Comparison of ENCODE assay signal across 8 cellular contexts in genomic region chr20:47620808-47621805, GRCh38.
DNase-seq lines count a peak whose midpoint lies in the region; ATAC-seq, FAIRE-seq and TF ChIP-seq lines count a peak whose summit lies in the region.

No MANE protein-coding gene starts in this region.

- in situ Hi-C loops in ACHN (cut with HindIII; ENCODE audit: low pct_ligation_motif_present, low pct_unique_long_range_greater_than_20kb, low sequenced_read_pairs) = no loop called here
- in situ Hi-C loops in G401 (cut with HindIII; ENCODE audit: low sequenced_read_pairs) = no loop called here

- peak overlapping the region; percentile 2; the same call in 1 of the 2 replicates for H3K27ac ChIP-seq in VCaP

- DNase-seq in ACHN (peak; percentile 70), G401 (ENCODE audit: low spot score) (peak; percentile 56), NCI-H146 treated with DMSO at 0.1 percent for 48 hours (lab: John Stamatoyannopoulos, UW; ENCODE audit: unreplicated experiment) (peak; percentile 41), frontal cortex (ENCODE audit: low spot score in 2 of 2) (peak in 1 of 2 donors; percentile 25), retina (peak; percentile 28), NCI-H524 treated with DMSO at 0.1 percent for 48 hours (lab: John Stamatoyannopoulos, UW) (no peak)

- peak; percentile 98 for FAIRE-seq in frontal cortex (lab: Jason Lieb, UNC)

- TF ChIP-seq CTCF in VCaP (conservative IDR thresholded peaks at IDR 0.05) = peak; percentile 98

- ATAC-seq in GM19351 (IDR thresholded peaks at IDR 0.05; ENCODE audit: unreplicated experiment) = no peak
